1 cellular context compared by ENCODE assay signal in genomic region chr7:44117801-44118429, GRCh38.
TF ChIP-seq lines count a peak whose summit lies in the region.

No MANE protein-coding gene starts in this region.

TF ChIP-seq in GM12878, 131 proteins besides CTCF, POLR2A, EP300 and RAD21:
- no peak for TF ChIP-seq STAT1 (conservative IDR thresholded peaks at IDR 0.05)
- no peak for TF ChIP-seq ZNF622 (IDR thresholded peaks at IDR 0.05)
- no peak for TF ChIP-seq POLR2AphosphoS5 (IDR thresholded peaks at IDR 0.05; ENCODE audit: low read length)
- TF ChIP-seq BHLHE40 (IDR thresholded peaks at IDR 0.05; ENCODE audit: borderline replicate concordance in 1 of 2, low read depth in 2 of 2, low read length in 1 of 2), result no peak
- TF ChIP-seq NR2C2 (IDR thresholded peaks at IDR 0.05; ENCODE audit: borderline replicate concordance, control insufficient read depth, insufficient read length, low read depth), result no peak
- no peak for TF ChIP-seq SREBF2 (IDR thresholded peaks at IDR 0.05; ENCODE audit: low read length)
- no peak for TF ChIP-seq YBX1 (IDR thresholded peaks at IDR 0.05)
- no peak for TF ChIP-seq PBX3 (IDR thresholded peaks at IDR 0.05; ENCODE audit: insufficient replicate concordance, low read depth, low read length)
- no peak for TF ChIP-seq TCF7 (IDR thresholded peaks at IDR 0.05; ENCODE audit: borderline replicate concordance)
- TF ChIP-seq EGR1 (IDR thresholded peaks at IDR 0.05; ENCODE audit: borderline replicate concordance in 1 of 2, low read depth in 2 of 2, low read length in 2 of 2), result no peak
- TF ChIP-seq GATAD2B (conservative IDR thresholded peaks at IDR 0.05; ENCODE audit: low read depth), result no peak
- TF ChIP-seq NFXL1 (IDR thresholded peaks at IDR 0.05; ENCODE audit: borderline replicate concordance), result no peak
- no peak for TF ChIP-seq SREBF1 (IDR thresholded peaks at IDR 0.05; ENCODE audit: low read length)
- no peak for TF ChIP-seq CEBPB (IDR thresholded peaks at IDR 0.05; ENCODE audit: borderline replicate concordance in 1 of 2, low read depth in 2 of 2, low read length in 2 of 2)
- TF ChIP-seq CBX5 (IDR thresholded peaks at IDR 0.05; ENCODE audit: low read depth), result no peak
- TF ChIP-seq SMARCA5 (IDR thresholded peaks at IDR 0.05), result no peak
- TF ChIP-seq BCLAF1 (IDR thresholded peaks at IDR 0.05), result no peak
TF ChIP-seq in GM12878: peak in this region for 0.
